Comparison of ENCODE assay signal across 9 cellular contexts in genomic region chr13:20489185-20489820, GRCh38. TPM values are rescaled to one million over a fixed set of nuclear protein-coding genes. Genes with fewer than 3 reads are reported as not detected.
DNase-seq lines count a peak whose midpoint lies in the region; ATAC-seq, FAIRE-seq and TF ChIP-seq lines count a peak whose summit lies in the region.
"Had no signal": no experiment of that assay in that cellular context is flagged by ENCODE, and none has a peak within 500 bp of the region (broad histone marks: within the 10 kb centered on the region; RNA-seq: fewer than 3 reads in every experiment).

No MANE protein-coding gene starts in this region.

- H3K9me3 ChIP-seq in right cardiac atrium (ENCODE audit: control insufficient read depth, low read length): no peaks in the 10 kb centered on the region
- H3K9me3 ChIP-seq: thoracic aorta had no signal

- CTCF ChIA-PET in HEK293T (lab: Yijun Ruan, JAX): interaction anchor here (0.7 to 1.4 kb wide), 2 partner anchors 292 to 297 kb away, joined by 3 to 4 read pairs; no protein-coding TSS in a partner anchor

- no peaks in the 10 kb centered on the region for H3K27me3 ChIP-seq in GM06990 (replicated peaks; ENCODE audit: control insufficient read depth, insufficient read depth, low read length)
- H3K27me3 ChIP-seq in right cardiac atrium (ENCODE audit: control insufficient read depth, insufficient read depth): no peaks in the 10 kb centered on the region

- WGBS in right cardiac atrium: 58% methylated on average over 4 of the region's 4 CpGs

- intact Hi-C loops in right cardiac atrium (cut with DNase I): loop anchor here in 2 of 4 donors (10.0 kb wide), 1 partner anchor 295 kb away; the partner anchor contains the start of gene GJB2 (in 2 of the 2)

- DNase-seq in GM06990 (ENCODE audit: extremely low read depth, insufficient read length) (no peak), HEK293T (ENCODE audit: extremely low spot score) (peak; percentile 29), RPMI8226 (peak; percentile 72), right cardiac atrium (no peak), H54 (ENCODE audit: insufficient read length, low spot score) (no peak), islet precursor cell (no peak)

- no peaks in the 10 kb centered on the region for H3K4me1 ChIP-seq in right cardiac atrium (ENCODE audit: control insufficient read depth, insufficient read depth, low read length)

- POLR2A ChIA-PET in HEK293T (lab: Yijun Ruan, JAX): no interaction called here

- H3K27ac ChIP-seq in right cardiac atrium (ENCODE audit: low read length): no peak overlapping the region
- H3K27ac ChIP-seq: thoracic aorta had no signal

- ATAC-seq in right cardiac atrium (peak; percentile 55 to 64), HG02970 (IDR thresholded peaks at IDR 0.05; ENCODE audit: low FRiP score, unreplicated experiment) (no peak), HG02763 (IDR thresholded peaks at IDR 0.05; ENCODE audit: unreplicated experiment) (no peak)

- no peak for FAIRE-seq in H54 (lab: Jason Lieb, UNC)

- peak; percentile 63 for TF ChIP-seq CTCF in GM06990 (IDR thresholded peaks at IDR 0.05; ENCODE audit: insufficient read depth, low read length, poor library complexity, severe bottlenecking)

- no peak overlapping the region for H3K4me3 ChIP-seq in GM06990 (replicated peaks; ENCODE audit: low read depth, low read length)
- H3K4me3 ChIP-seq in right cardiac atrium (ENCODE audit: low read length): no peak overlapping the region
- H3K4me3 ChIP-seq: thoracic aorta had no signal

- H3K36me3 ChIP-seq in GM06990 (ENCODE audit: control insufficient read depth, insufficient read depth, low read length): no peaks in the 10 kb centered on the region

- no peak for TF ChIP-seq POLR2A in H54 (IDR thresholded peaks at IDR 0.05; ENCODE audit: low read depth, low read length)

TF ChIP-seq in HEK293T, 16 proteins besides CTCF, POLR2A, EP300 and RAD21:
- no peak for TF ChIP-seq NFRKB (IDR thresholded peaks at IDR 0.05)
- TF ChIP-seq FOXA1 (IDR thresholded peaks at IDR 0.05): no peak
- peak; percentile 91 for TF ChIP-seq PKNOX1 (IDR thresholded peaks at IDR 0.05)
- TF ChIP-seq FOXK2 (IDR thresholded peaks at IDR 0.05): no peak

RNA-seq across cellular contexts. Expression of gene CRYL1, which starts 36.4 kb away (rescaled TPM):
- 10 to 100 TPM; 33.0 to 41.8 (median 33.3) TPM for total RNA-seq in right cardiac atrium
- polyA plus RNA-seq in right cardiac atrium: 29.3 TPM

Comparison
In these comparisons a context has a peak if more than half of its experiments do, and no peak if none do; other contexts are left out.
1. DNase-seq: peak in HEK293T (single experiment) and RPMI8226 (single experiment); none in GM06990 (single experiment), right cardiac atrium (0 of 3), H54 (single experiment) and islet precursor cell (single experiment).
2. ATAC-seq: peak in right cardiac atrium (2 of 2); none in HG02970 (single experiment) and HG02763 (single experiment).